ENCODE assay signal across 1 cellular context in genomic region chr7:140924019-140924820, GRCh38.
TF ChIP-seq lines count a peak whose summit lies in the region.

No MANE protein-coding gene starts in this region.

TF ChIP-seq in HepG2, 621 proteins besides CTCF, POLR2A, EP300 and RAD21 (continued from another document and continues in another):
- TF ChIP-seq ZHX2 (IDR thresholded peaks at IDR 0.05; ENCODE audit: low read depth) (peak; percentile 50; the same call in 1 of the 2 replicates), ZHX2 (CRISPR knock-in tag; IDR thresholded peaks at IDR 0.05; ENCODE audit: borderline replicate concordance) (no peak), ZNF503 (CRISPR knock-in tag; IDR thresholded peaks at IDR 0.05) (no peak), ZNF292 (CRISPR knock-in tag; IDR thresholded peaks at IDR 0.05; ENCODE audit: borderline replicate concordance, low read depth) (no peak), PHF20 (CRISPR knock-in tag; IDR thresholded peaks at IDR 0.05) (no peak), ZNF790 (CRISPR knock-in tag; IDR thresholded peaks at IDR 0.05; ENCODE audit: borderline replicate concordance) (peak; percentile 64; the same call in 1 of the 2 replicates), STAT6 (CRISPR knock-in tag; IDR thresholded peaks at IDR 0.05; ENCODE audit: borderline replicate concordance) (no peak), ZNF121 (CRISPR knock-in tag; IDR thresholded peaks at IDR 0.05) (no peak), ARNTL (CRISPR knock-in tag; IDR thresholded peaks at IDR 0.05) (0 out of 2 replicates have a peak, but pooled peaks have one; percentile 22), ZNF430 (CRISPR knock-in tag; IDR thresholded peaks at IDR 0.05) (peak; percentile 77; the same call in 1 of the 2 replicates), NFATC3 (CRISPR knock-in tag; IDR thresholded peaks at IDR 0.05) (no peak), SP1 (IDR thresholded peaks at IDR 0.05) (no peak), SP1 (CRISPR knock-in tag; IDR thresholded peaks at IDR 0.05) (no peak), ZNF317 (CRISPR knock-in tag; IDR thresholded peaks at IDR 0.05) (no peak), POLR2G (IDR thresholded peaks at IDR 0.05; ENCODE audit: low read depth, low read length) (peak; percentile 63), ZBTB20 (CRISPR knock-in tag; IDR thresholded peaks at IDR 0.05; ENCODE audit: borderline replicate concordance, low read depth) (no peak), ZBTB25 (CRISPR knock-in tag; IDR thresholded peaks at IDR 0.05) (no peak; the same call in 1 of the 2 replicates), ATF1 (CRISPR knock-in tag; IDR thresholded peaks at IDR 0.05) (0 out of 2 replicates have a peak, but pooled peaks have one; percentile 44), SIX1 (CRISPR knock-in tag; IDR thresholded peaks at IDR 0.05; ENCODE audit: borderline replicate concordance) (no peak), ZNF12 (CRISPR knock-in tag; IDR thresholded peaks at IDR 0.05) (no peak), GATAD1 (CRISPR knock-in tag; IDR thresholded peaks at IDR 0.05) (no peak), ZNF567 (CRISPR knock-in tag; IDR thresholded peaks at IDR 0.05; ENCODE audit: borderline replicate concordance) (0 out of 2 replicates have a peak, but pooled peaks have one; percentile 58), BATF2 (CRISPR knock-in tag; IDR thresholded peaks at IDR 0.05) (0 out of 2 replicates have a peak, but pooled peaks have one; percentile 15), ZNF768 (CRISPR knock-in tag; IDR thresholded peaks at IDR 0.05) (no peak), ZNF761 (CRISPR knock-in tag; conservative IDR thresholded peaks at IDR 0.05) (no peak), SMARCC2 (IDR thresholded peaks at IDR 0.05) (no peak), HNF1A (IDR thresholded peaks at IDR 0.05; ENCODE audit: low read depth) (no peak), HNF1A (CRISPR knock-in tag; IDR thresholded peaks at IDR 0.05; ENCODE audit: borderline replicate concordance) (no peak), GRHL1 (CRISPR knock-in tag; conservative IDR thresholded peaks at IDR 0.05) (no peak), ZNF570 (CRISPR knock-in tag; IDR thresholded peaks at IDR 0.05; ENCODE audit: borderline replicate concordance) (no peak), KMT2B (CRISPR knock-in tag; IDR thresholded peaks at IDR 0.05) (peak; percentile 59), NFAT5 (CRISPR knock-in tag; IDR thresholded peaks at IDR 0.05) (no peak), ZNF678 (CRISPR knock-in tag; IDR thresholded peaks at IDR 0.05) (no peak), ZFX (CRISPR knock-in tag; IDR thresholded peaks at IDR 0.05; ENCODE audit: low read depth) (peak; percentile 38; the same call in 1 of the 2 replicates), MEIS2 (CRISPR knock-in tag; IDR thresholded peaks at IDR 0.05) (no peak)
